ENCODE assay signal across 23 cellular contexts in genomic region chr6:87766211-87766610, GRCh38.
"Had no signal": no experiment of that assay in that cellular context is flagged by ENCODE, and none has a peak within 500 bp of the region (broad histone marks: within the 10 kb centered on the region; RNA-seq: fewer than 3 reads in every experiment).

No MANE protein-coding gene starts in this region.

- H3K27ac Mint-ChIP-seq: activated CD4-positive, alpha-beta T cell treated with anti-CD3 and anti-CD28 coated beads, Interleukin-2, amount 10 ng/mL, durations not matched to agents 24 days and 14 days; activated CD8-positive, alpha-beta T cell treated with anti-CD3 and anti-CD28 coated beads, Interleukin-2, amount 10 ng/mL, durations not matched to agents 7 days and 5 days; activated naive CD4-positive, alpha-beta T cell treated with anti-CD3 and anti-CD28 coated beads, Interleukin-2, amount 10 ng/mL, durations not matched to agents 7 days and 5 days; activated naive CD8-positive, alpha-beta T cell treated with anti-CD3 and anti-CD28 coated beads, Interleukin-2, amount 50 U/mL, for 24 hours; naive thymus-derived CD8-positive, alpha-beta T cell; stimulated activated naive CD8-positive, alpha-beta T cell treated with anti-CD3 and anti-CD28 coated beads, Interleukin-15, amount 100 ng/mL, for 72 hours had no signal

- H3K9me3 Mint-ChIP-seq: activated naive CD4-positive, alpha-beta T cell treated with anti-CD3 and anti-CD28 coated beads, Interleukin-2, amount 10 ng/mL, durations not matched to agents 7 days and 5 days; activated naive CD8-positive, alpha-beta T cell treated with anti-CD3 and anti-CD28 coated beads, Interleukin-2, amount 50 U/mL, for 24 hours; activated T-cell treated with anti-CD3 and anti-CD28 coated beads, Interleukin-2, amount 50 U/mL, for 4 hours; central memory CD8-positive, alpha-beta T cell; naive thymus-derived CD8-positive, alpha-beta T cell had no signal

- H3K4me3 Mint-ChIP-seq: activated CD4-positive, alpha-beta T cell treated with anti-CD3 and anti-CD28 coated beads, Interleukin-2, amount 10 ng/mL, durations not matched to agents 24 days and 14 days; activated CD8-positive, alpha-beta T cell treated with anti-CD3 and anti-CD28 coated beads, Interleukin-2, amount 10 ng/mL, durations not matched to agents 7 days and 5 days; activated naive CD4-positive, alpha-beta T cell treated with anti-CD3 and anti-CD28 coated beads, Interleukin-2, amount 10 ng/mL, durations not matched to agents 7 days and 5 days; activated naive CD8-positive, alpha-beta T cell treated with anti-CD3 and anti-CD28 coated beads, Interleukin-2, amount 50 U/mL, for 24 hours; activated T-cell treated with anti-CD3 and anti-CD28 coated beads, Interleukin-2, amount 50 U/mL, for 4 hours; central memory CD8-positive, alpha-beta T cell; naive thymus-derived CD8-positive, alpha-beta T cell; stimulated activated naive CD8-positive, alpha-beta T cell treated with anti-CD3 and anti-CD28 coated beads, Interleukin-15, amount 100 ng/mL, for 72 hours had no signal

- DNase-seq: activated CD4-positive, alpha-beta T cell treated with anti-CD3 and anti-CD28 coated beads, Interleukin-2, amount 10 ng/mL, durations not matched to agents 24 days and 14 days; activated CD8-positive, alpha-beta memory T cell treated with anti-CD3 and anti-CD28 coated beads, Interleukin-2, amount 50 U/mL, for 4 hours; activated CD8-positive, alpha-beta T cell treated with anti-CD3 and anti-CD28 coated beads, Interleukin-2, amount 10 ng/mL, durations not matched to agents 7 days and 5 days; activated naive CD4-positive, alpha-beta T cell treated with anti-CD3 and anti-CD28 coated beads, Interleukin-2, amount 10 ng/mL, durations not matched to agents 7 days and 5 days; activated naive CD8-positive, alpha-beta T cell treated with anti-CD3 and anti-CD28 coated beads, Interleukin-2, amount 50 U/mL, for 24 hours; activated T-cell treated with anti-CD3 and anti-CD28 coated beads, Interleukin-2, amount 50 U/mL, for 4 hours; aorta; brain microvascular endothelial cell; colonic mucosa; heart left ventricle; mesendoderm; naive thymus-derived CD8-positive, alpha-beta T cell; pancreas; stimulated activated CD4-positive, alpha-beta T cell treated with anti-CD3 and anti-CD28 coated beads, Interleukin-4, amount 100 ng/mL, for 1 hour; stimulated activated naive CD8-positive, alpha-beta T cell treated with anti-CD3 and anti-CD28 coated beads, Interleukin-15, amount 100 ng/mL, for 72 hours; T1000; trophoblast cell had no signal

- H3K27ac ChIP-seq: brain microvascular endothelial cell, colonic mucosa, gastroesophageal sphincter, heart left ventricle, neutrophil, pancreas, suprapubic skin had no signal

- H3K27me3 ChIP-seq: brain microvascular endothelial cell, colonic mucosa, gastroesophageal sphincter, heart left ventricle, neutrophil, pancreas, suprapubic skin had no signal

- H3K9me3 ChIP-seq: colonic mucosa, gastroesophageal sphincter, heart left ventricle, neutrophil, pancreas, suprapubic skin had no signal

- H3K36me3 ChIP-seq: brain microvascular endothelial cell, colonic mucosa, gastroesophageal sphincter, heart left ventricle, neutrophil, pancreas, suprapubic skin had no signal

- H3K4me1 ChIP-seq: colonic mucosa, gastroesophageal sphincter, heart left ventricle, pancreas, suprapubic skin had no signal

- H3K4me1 Mint-ChIP-seq: activated CD4-positive, alpha-beta T cell treated with anti-CD3 and anti-CD28 coated beads, Interleukin-2, amount 10 ng/mL, durations not matched to agents 24 days and 14 days; activated naive CD4-positive, alpha-beta T cell treated with anti-CD3 and anti-CD28 coated beads, Interleukin-2, amount 10 ng/mL, durations not matched to agents 7 days and 5 days; activated naive CD8-positive, alpha-beta T cell treated with anti-CD3 and anti-CD28 coated beads, Interleukin-2, amount 50 U/mL, for 24 hours; central memory CD8-positive, alpha-beta T cell; stimulated activated naive CD8-positive, alpha-beta T cell treated with anti-CD3 and anti-CD28 coated beads, Interleukin-15, amount 100 ng/mL, for 72 hours had no signal

- H3K4me2 ChIP-seq: smooth muscle cell had no signal

- H3K27me3 Mint-ChIP-seq: activated naive CD8-positive, alpha-beta T cell treated with anti-CD3 and anti-CD28 coated beads, Interleukin-2, amount 50 U/mL, for 24 hours; central memory CD8-positive, alpha-beta T cell; stimulated activated naive CD8-positive, alpha-beta T cell treated with anti-CD3 and anti-CD28 coated beads, Interleukin-15, amount 100 ng/mL, for 72 hours had no signal

- H3K4me3 ChIP-seq: colonic mucosa, gastroesophageal sphincter, heart left ventricle, pancreas, smooth muscle cell, suprapubic skin had no signal

- ATAC-seq: activated CD8-positive, alpha-beta T cell treated with anti-CD3 and anti-CD28 coated beads, Interleukin-2, amount 10 ng/mL, durations not matched to agents 7 days and 5 days; activated naive CD8-positive, alpha-beta T cell treated with anti-CD3 and anti-CD28 coated beads, Interleukin-2, amount 50 U/mL, for 24 hours; activated T-cell treated with anti-CD3 and anti-CD28 coated beads, Interleukin-2, amount 50 U/mL, for 4 hours; gastroesophageal sphincter; heart left ventricle; naive thymus-derived CD8-positive, alpha-beta T cell; sciatic nerve; stimulated activated naive CD8-positive, alpha-beta T cell treated with anti-CD3 and anti-CD28 coated beads, Interleukin-15, amount 100 ng/mL, for 72 hours had no signal

- H3K36me3 Mint-ChIP-seq: activated naive CD4-positive, alpha-beta T cell treated with anti-CD3 and anti-CD28 coated beads, Interleukin-2, amount 10 ng/mL, durations not matched to agents 7 days and 5 days; naive thymus-derived CD8-positive, alpha-beta T cell had no signal
